ENCODE assay signal across 24 cellular contexts in the genomic region with DNA sequence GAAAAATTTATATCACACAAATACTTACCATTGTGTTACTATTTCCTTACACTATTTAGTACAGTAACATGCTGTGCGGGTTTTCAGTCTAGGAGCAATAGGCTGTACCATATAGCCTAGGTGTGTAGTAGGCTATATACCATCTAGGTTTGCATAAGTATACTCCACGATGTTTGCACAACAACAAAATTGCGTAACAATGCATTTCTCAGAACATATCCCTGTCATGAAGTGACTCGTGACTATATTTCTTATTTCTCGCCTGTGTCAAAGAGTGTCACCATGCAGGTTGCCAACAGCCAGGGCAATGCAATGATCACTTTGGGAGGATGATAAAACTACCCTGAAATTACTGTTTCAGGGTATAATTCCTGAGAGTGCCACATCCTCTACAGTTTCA.
"Had no signal": no experiment of that assay in that cellular context is flagged by ENCODE, and none has a peak within 500 bp of the region (broad histone marks: within the 10 kb centered on the region; RNA-seq: fewer than 3 reads in every experiment).

No MANE protein-coding gene starts in this region.

- ATAC-seq: Right ventricle myocardium inferior, SK-N-SH treated with all-trans-retinoic acid at 6 μM for 48 hours had no signal

- H3K9me3 ChIP-seq: MG63, SJCRH30 had no signal

- H3K4me3 ChIP-seq: MG63, SJCRH30 had no signal

- H3K27me3 ChIP-seq: MG63, SJCRH30 had no signal

- H3K27ac ChIP-seq: HL-60, RWPE1, SJCRH30 had no signal

- DNase-seq: KBM-7, MG63, NCI-H1092, NCI-H1105 treated with DMSO at 0.1 percent for 48 hours, NCI-H1417 treated with DMSO at 0.1 percent for 48 hours, NCI-H146, NCI-H1694 treated with DMSO at 0.1 percent for 48 hours, NCI-H1930, NCI-H2081, NCI-H2107, NCI-H226, NCI-H446, NCI-H510A, NCI-H524 treated with DMSO at 0.1 percent for 48 hours, NCI-H69, NCI-H774, SHP77 treated with DMSO at 0.1 percent for 48 hours, SJCRH30 had no signal

- FAIRE-seq: HTR-8/SVneo, RCC 7860 had no signal

- H3K36me3 ChIP-seq: MG63, SJCRH30 had no signal

- H3K4me1 ChIP-seq: SJCRH30 had no signal
